24 cellular contexts compared by ENCODE assay signal in genomic region chr1:172178846-172179245, GRCh38.
A peak's percentile ranks its signal among the peaks of the same experiment; 100 is the strongest.
DNase-seq lines count a peak whose midpoint lies in the region; ATAC-seq, FAIRE-seq and TF ChIP-seq lines count a peak whose summit lies in the region.
"Had no signal": no experiment of that assay in that cellular context is flagged by ENCODE, and none has a peak within 500 bp of the region (broad histone marks: within the 10 kb centered on the region; RNA-seq: fewer than 3 reads in every experiment).

No MANE protein-coding gene starts in this region.

- H4K8ac ChIP-seq in IMR-90 (ENCODE audit: low read depth in 2 of 2, low read length in 2 of 2) (peak overlapping the region in 1 of 2 experiments; percentile 46; a peak in 1 of 4 replicates), mesendoderm (ENCODE audit: low read depth, low read length) (peak overlapping the region; percentile 28)

- H2BK15ac ChIP-seq in IMR-90 (ENCODE audit: low read depth, low read length), result no peak overlapping the region
- H2BK15ac ChIP-seq in mesendoderm (replicated peaks; ENCODE audit: low read depth), result no peak overlapping the region

- CTCF ChIA-PET in A549 (lab: Yijun Ruan, JAX), result interaction anchor here (1.2 kb wide), 1 partner anchor 88 kb away, joined by 3 read pairs; no protein-coding TSS in a partner anchor
- CTCF ChIA-PET in IMR-90 (lab: Yijun Ruan, JAX), result interaction anchor here (0.6 to 1.0 kb wide), 3 partner anchors 11 to 592 kb away, joined by 3 to 5 read pairs (median 4); no protein-coding TSS in a partner anchor

- in situ Hi-C loops in IMR-90 (cut with MboI; ENCODE audit: low sequenced_read_pairs), result no loop called here

- no peak overlapping the region for H3K18ac ChIP-seq in IMR-90 (ENCODE audit: low read depth, low read length)
- H3K18ac ChIP-seq in mesendoderm (ENCODE audit: low read length), result no peak overlapping the region

- TF ChIP-seq POLR2A in A549 (IDR thresholded peaks at IDR 0.05; ENCODE audit: low read length) (no peak), IMR-90 (IDR thresholded peaks at IDR 0.05; ENCODE audit: low read depth, low read length) (no peak)

- H3K23ac ChIP-seq in IMR-90 (ENCODE audit: low read depth, low read length), result no peak overlapping the region
- no peak overlapping the region for H3K23ac ChIP-seq in mesendoderm (ENCODE audit: low read length)

- H3K27me3 ChIP-seq in IMR-90 (ENCODE audit: control insufficient read depth, insufficient read depth, low read length) (no peaks in the 10 kb centered on the region), mesendoderm (ENCODE audit: insufficient read depth, low read length, poor library complexity) (no peaks in the 10 kb centered on the region), left ventricle myocardium inferior (ENCODE audit: low read depth) (no peaks in the 10 kb centered on the region)
- H3K27me3 ChIP-seq: Peyer's patch had no signal

- H3K4me2 ChIP-seq in A549 (no peak overlapping the region), IMR-90 (ENCODE audit: low read depth, low read length) (no peak overlapping the region), mesendoderm (ENCODE audit: low read length) (no peak overlapping the region)

- H3K4ac ChIP-seq in IMR-90 (ENCODE audit: low read depth, low read length) (no peak overlapping the region), mesendoderm (ENCODE audit: low read depth, low read length) (no peak overlapping the region)

- BruUV-seq in IMR-90 (replicated peaks; lab: Mats Ljungman, UMichigan), result no TSS peak

- no peak overlapping the region for H2BK20ac ChIP-seq in IMR-90 (ENCODE audit: low read depth, low read length)

- no peak overlapping the region for H3K4me3 ChIP-seq in A549
- no peak overlapping the region for H3K4me3 ChIP-seq in IMR-90 (ENCODE audit: insufficient read depth, low read depth, low read length)
- H3K4me3 ChIP-seq in mesendoderm (ENCODE audit: low read length), result no peak overlapping the region
- no peak overlapping the region for H3K4me3 ChIP-seq in left ventricle myocardium inferior
- H3K4me3 ChIP-seq: HAP-1, Peyer's patch, SK-N-MC had no signal

- no peak overlapping the region for H4K91ac ChIP-seq in IMR-90 (ENCODE audit: insufficient read depth, low read depth, low read length)

- no peak overlapping the region for H2BK5ac ChIP-seq in IMR-90 (ENCODE audit: low read depth, low read length, poor library complexity, severe bottlenecking)
- no peak overlapping the region for H2BK5ac ChIP-seq in mesendoderm (ENCODE audit: low read length)

- 0 out of 2 replicates have a peak overlapping the region, but pooled peaks have one; percentile 6 for H3K14ac ChIP-seq in IMR-90 (replicated peaks; ENCODE audit: low read depth, low read length)

- no peak overlapping the region for H2AK5ac ChIP-seq in IMR-90 (ENCODE audit: low read depth, low read length)
- no peak overlapping the region for H2AK5ac ChIP-seq in mesendoderm (ENCODE audit: low read length)

- H3K56ac ChIP-seq in IMR-90 (ENCODE audit: extremely low read depth, insufficient read depth, low read length) (no peak overlapping the region), mesendoderm (ENCODE audit: low read length) (no peak overlapping the region)

- H3K9ac ChIP-seq in IMR-90 (ENCODE audit: low read depth, low read length) (no peak overlapping the region), mesendoderm (ENCODE audit: low read length) (no peak overlapping the region)

- intact Hi-C loops in IMR-90 (cut with micrococcal nuclease), result loop anchor here (2.0 kb wide), 1 partner anchor 14 kb away; no protein-coding TSS in a partner anchor
- intact Hi-C loops in left ventricle myocardium inferior (cut with micrococcal nuclease), result no loop called here

- no peak overlapping the region for H2AFZ ChIP-seq in IMR-90 (replicated peaks; ENCODE audit: low read length, poor library complexity)

- POLR2A ChIA-PET in A549 (lab: Yijun Ruan, JAX) (no interaction called here), IMR-90 (lab: Charles Lee; ENCODE audit: unreplicated experiment) (no interaction called here)

- TF ChIP-seq RAD21 in A549 (conservative IDR thresholded peaks at IDR 0.05 in 1 of 2, IDR thresholded peaks at IDR 0.05 in 1 of 2) (no peak), IMR-90 (IDR thresholded peaks at IDR 0.05; ENCODE audit: low read length) (no peak)

- H2AK9ac ChIP-seq in IMR-90 (replicated peaks; ENCODE audit: low read depth, low read length, poor library complexity), result no peak overlapping the region

- no peak for TF ChIP-seq EP300 in A549 (IDR thresholded peaks at IDR 0.05)

- DNase-seq in A549 (ENCODE audit: low read depth in 1 of 2, low spot score in 1 of 2), result no peak
- DNase-seq in IMR-90, result no peak
- DNase-seq in RPMI8226, result peak; percentile 24
- no peak for DNase-seq in mesendoderm
- no peak for DNase-seq in DMS53 (lab: John Stamatoyannopoulos, UW)
- no peak for DNase-seq in kidney tubule cell (ENCODE audit: low spot score)
- no peak for DNase-seq in DMS 273 (lab: John Stamatoyannopoulos, UW; ENCODE audit: unreplicated experiment)
- no peak for DNase-seq in left ventricle myocardium inferior
- DNase-seq: DMS79 treated with DMSO at 0.1 percent for 48 hours, GOT3, Kasumi-1, MV-4-11, NCI-H1105, NCI-H146, NCI-H1930, NCI-H2107, NCI-H446, NCI-H524 treated with DMSO at 0.1 percent for 48 hours, Peyer's patch, SIG-M5 had no signal

- H2BK120ac ChIP-seq in IMR-90 (ENCODE audit: low read depth, low read length), result no peak overlapping the region
- H2BK120ac ChIP-seq in mesendoderm (ENCODE audit: low read depth, low read length), result no peak overlapping the region

- H3K27ac ChIP-seq in A549 (no peak overlapping the region), IMR-90 (ENCODE audit: insufficient read depth, low read length) (no peak overlapping the region), mesendoderm (ENCODE audit: low read depth, low read length) (no peak overlapping the region), left ventricle myocardium inferior (replicated peaks) (no peak overlapping the region)
- H3K27ac ChIP-seq: 22Rv1, HL-60, SK-N-MC had no signal

- H3K79me1 ChIP-seq in IMR-90 (ENCODE audit: low read depth in 1 of 2, low read length in 2 of 2) (no peaks in the 10 kb centered on the region), mesendoderm (ENCODE audit: low read length) (no peaks in the 10 kb centered on the region)

- H3K9me1 ChIP-seq in IMR-90 (ENCODE audit: insufficient read depth, low read length), result no peaks in the 10 kb centered on the region

- WGBS in A549 (ENCODE audit: missing lambda C conversion rate), result 79% methylated on average over 2 of the region's 2 CpGs
- 80% methylated on average over 1 of the region's 2 CpGs; no CpG with 5 or more reads in 1 of the 2 experiments for WGBS in IMR-90 (ENCODE audit: extremely low coverage in 2 of 2, insufficient read length in 1 of 2), 2 experiments
- no CpG with 5 or more reads among the region's 2 CpGs for WGBS in mesendoderm (ENCODE audit: extremely low coverage, insufficient coverage, low lambda C conversion rate)

- H3K4me1 ChIP-seq in A549, result peaks cover 10% of the 10 kb centered on the region; the same call in 1 of the 3 replicates
- H3K4me1 ChIP-seq in IMR-90 (ENCODE audit: control insufficient read depth, insufficient read depth, low read length), result 0 out of 2 replicates have a peak, but pooled peaks cover 4% of the 10 kb centered on the region
- H3K4me1 ChIP-seq in mesendoderm (ENCODE audit: control insufficient read depth, low read depth, low read length), result no peaks in the 10 kb centered on the region
- peaks cover 33% of the 10 kb centered on the region for H3K4me1 ChIP-seq in left ventricle myocardium inferior
- H3K4me1 ChIP-seq: HAP-1 had no signal

- no peaks in the 10 kb centered on the region for H4K20me1 ChIP-seq in IMR-90 (ENCODE audit: insufficient read depth, low read length)

- no peak for FAIRE-seq in A549 (lab: Jason Lieb, UNC)

- dilution Hi-C loops in IMR-90 (cut with HindIII; ENCODE audit: low sequenced_read_pairs, unreplicated experiment), result no loop called here

- TF ChIP-seq CTCF in A549 (IDR thresholded peaks at IDR 0.05), result no peak
- TF ChIP-seq CTCF in IMR-90 (conservative IDR thresholded peaks at IDR 0.05; ENCODE audit: low read depth, low read length), result no peak
- TF ChIP-seq CTCF in left ventricle myocardium inferior (IDR thresholded peaks at IDR 0.05; ENCODE audit: borderline replicate concordance), result no peak

- H3K79me2 ChIP-seq in mesendoderm (ENCODE audit: control insufficient read depth, insufficient read depth, low read length), result no peaks in the 10 kb centered on the region

- H3K36me3 ChIP-seq in IMR-90 (ENCODE audit: control insufficient read depth, insufficient read depth, low read length) (no peaks in the 10 kb centered on the region), mesendoderm (ENCODE audit: control insufficient read depth, insufficient read depth, low read length) (no peaks in the 10 kb centered on the region), left ventricle myocardium inferior (no peaks in the 10 kb centered on the region)
- H3K36me3 ChIP-seq: HAP-1, Peyer's patch had no signal

- H4K5ac ChIP-seq in IMR-90 (ENCODE audit: low read depth, low read length) (no peak overlapping the region), mesendoderm (ENCODE audit: low read length) (no peak overlapping the region)

- H3K9me3 ChIP-seq in A549, result no peaks in the 10 kb centered on the region
- H3K9me3 ChIP-seq in IMR-90 (ENCODE audit: control insufficient read depth, insufficient read depth, low read length), result no peaks in the 10 kb centered on the region
- no peaks in the 10 kb centered on the region for H3K9me3 ChIP-seq in left ventricle myocardium inferior (replicated peaks)
- H3K9me3 ChIP-seq: HAP-1, Peyer's patch had no signal

- ATAC-seq in A549, result no peak
- ATAC-seq in IMR-90 (ENCODE audit: low read depth), result no peak

TF ChIP-seq in A549, 52 proteins besides CTCF, POLR2A, EP300 and RAD21:
- TF ChIP-seq SMC3 (IDR thresholded peaks at IDR 0.05) (no peak), RFX5 (IDR thresholded peaks at IDR 0.05) (no peak), GATA3 (IDR thresholded peaks at IDR 0.05; ENCODE audit: borderline replicate concordance) (no peak), MAFK (IDR thresholded peaks at IDR 0.05; ENCODE audit: partially characterized antibody) (peak; percentile 25), SREBF2 (IDR thresholded peaks at IDR 0.05) (no peak), JUNB (IDR thresholded peaks at IDR 0.05) (no peak), CHD2 (IDR thresholded peaks at IDR 0.05; ENCODE audit: low read length, partially characterized antibody) (no peak), ZNF302 (CRISPR knock-in tag; IDR thresholded peaks at IDR 0.05) (no peak)

TF ChIP-seq in IMR-90, 13 proteins besides CTCF, POLR2A, EP300 and RAD21:
- no peak for TF ChIP-seq NFE2L2 (IDR thresholded peaks at IDR 0.05; ENCODE audit: low read depth, low read length)
- 0 out of 2 replicates have a peak, but pooled peaks have one; percentile 14 for TF ChIP-seq MAFK (IDR thresholded peaks at IDR 0.05; ENCODE audit: low read depth, low read length)
